15 cellular contexts compared by ENCODE assay signal in genomic region chr3:187019542-187020072, GRCh38.
DNase-seq lines count a peak whose midpoint lies in the region; ATAC-seq and TF ChIP-seq lines count a peak whose summit lies in the region.
"Had no signal": no experiment of that assay in that cellular context is flagged by ENCODE, and none has a peak within 500 bp of the region (broad histone marks: within the 10 kb centered on the region; RNA-seq: fewer than 3 reads in every experiment).

No MANE protein-coding gene starts in this region.

- H4K20me1 ChIP-seq in osteoblast (ENCODE audit: insufficient read depth, low read length) = no peaks in the 10 kb centered on the region

- H3K79me2 ChIP-seq in osteoblast (ENCODE audit: insufficient read depth, low read length) = no peaks in the 10 kb centered on the region

- H3K27me3 ChIP-seq in osteoblast (ENCODE audit: insufficient read depth, low read length) = no peaks in the 10 kb centered on the region

- H3K36me3 Mint-ChIP-seq in T-helper 2 cell treated with Interferon-gamma antibody and Interleukin-4, amounts not matched to agents 5 μg/mL and 100 μg/mL, for 36 hours (ENCODE audit: low read depth) = peaks cover 58% of the 10 kb centered on the region
- peaks cover 24% of the 10 kb centered on the region for H3K36me3 Mint-ChIP-seq in activated CD4-positive, alpha-beta memory T cell treated with anti-CD3 and anti-CD28 coated beads for 36 hours
- H3K36me3 Mint-ChIP-seq in naive B cell = peaks cover 15 to 33% of the 10 kb centered on the region in 2 donors

- H3K4me2 ChIP-seq in osteoblast (ENCODE audit: insufficient read depth, low read length) = no peak overlapping the region

- DNase-seq in T-helper 2 cell treated with Interferon-gamma antibody and Interleukin-4, amounts not matched to agents 5 μg/mL and 100 μg/mL, for 36 hours (ENCODE audit: low spot score) = no peak
- no peak for DNase-seq in T-helper 2 cell
- no peak for DNase-seq in activated CD4-positive, alpha-beta memory T cell treated with anti-CD3 and anti-CD28 coated beads for 36 hours
- DNase-seq in naive B cell = no peak
- no peak for DNase-seq in osteoblast (ENCODE audit: insufficient read length, low spot score, missing footprints)
- DNase-seq in NCI-H2029 treated with DMSO at 0.1 percent for 48 hours (lab: John Stamatoyannopoulos, UW) = no peak
- DNase-seq: ACHN; activated CD4-positive, CD25-positive, alpha-beta regulatory T cell treated with anti-CD3 and anti-CD28 coated beads, Interleukin-2, amount 50 U/mL, for 72 hours; NCI-H446; Right ventricle myocardium superior; small intestine had no signal

- no peaks in the 10 kb centered on the region for H3K9me3 Mint-ChIP-seq in T-helper 2 cell treated with Interferon-gamma antibody and Interleukin-4, amounts not matched to agents 5 μg/mL and 100 μg/mL, for 36 hours
- peaks cover 5% of the 10 kb centered on the region for H3K9me3 Mint-ChIP-seq in activated CD4-positive, alpha-beta memory T cell treated with anti-CD3 and anti-CD28 coated beads for 36 hours
- peaks cover 0 to 5% (median 0%) of the 10 kb centered on the region in 7 donors for H3K9me3 Mint-ChIP-seq in naive B cell
- H3K9me3 Mint-ChIP-seq: neural crest cell, type B pancreatic cell had no signal

- no peaks in the 10 kb centered on the region for H3K4me1 ChIP-seq in osteoblast (ENCODE audit: insufficient read depth, low read length)

- CTCF ChIA-PET in activated CD4-positive, alpha-beta memory T cell treated with anti-CD3 and anti-CD28 coated beads for 36 hours (lab: Charles Lee) = interaction anchor here (1.3 kb wide), 1 partner anchor 47 kb away, joined by 3 read pairs; no protein-coding TSS in a partner anchor

- no peak overlapping the region for H2AFZ ChIP-seq in osteoblast (ENCODE audit: low read length)

- no peaks in the 10 kb centered on the region for H3K9me3 ChIP-seq in osteoblast (ENCODE audit: low read depth, low read length)

- peaks cover 50% of the 10 kb centered on the region for H3K4me1 Mint-ChIP-seq in T-helper 2 cell treated with Interferon-gamma antibody and Interleukin-4, amounts not matched to agents 5 μg/mL and 100 μg/mL, for 36 hours (ENCODE audit: low read depth)
- H3K4me1 Mint-ChIP-seq in activated CD4-positive, alpha-beta memory T cell treated with anti-CD3 and anti-CD28 coated beads for 36 hours (ENCODE audit: low read depth) = peaks cover 49% of the 10 kb centered on the region
- peaks cover 65 to 94% (median 89%) of the 10 kb centered on the region in 3 donors for H3K4me1 Mint-ChIP-seq in naive B cell
- H3K4me1 Mint-ChIP-seq: neural crest cell had no signal

- H3K4me3 Mint-ChIP-seq in T-helper 2 cell treated with Interferon-gamma antibody and Interleukin-4, amounts not matched to agents 5 μg/mL and 100 μg/mL, for 36 hours = peak overlapping the region; percentile 4
- H3K4me3 Mint-ChIP-seq in activated CD4-positive, alpha-beta memory T cell treated with anti-CD3 and anti-CD28 coated beads for 36 hours = no peak overlapping the region
- H3K4me3 Mint-ChIP-seq in naive B cell = peak overlapping the region; percentile 56 to 79 (median 64)
- H3K4me3 Mint-ChIP-seq: neural crest cell, type B pancreatic cell had no signal

- no peak for ATAC-seq in naive B cell (ENCODE audit: low read depth in 2 of 2)
- ATAC-seq in GM18520 (IDR thresholded peaks at IDR 0.05; ENCODE audit: unreplicated experiment) = no peak

- POLR2A ChIA-PET in activated CD4-positive, alpha-beta memory T cell treated with anti-CD3 and anti-CD28 coated beads for 36 hours (lab: Charles Lee) = interaction anchor here (0.6 kb wide), 1 partner anchor 344 kb away, joined by 3 read pairs; no protein-coding TSS in a partner anchor

- H3K27me3 Mint-ChIP-seq in T-helper 2 cell treated with Interferon-gamma antibody and Interleukin-4, amounts not matched to agents 5 μg/mL and 100 μg/mL, for 36 hours (ENCODE audit: low read depth) = no peaks in the 10 kb centered on the region
- H3K27me3 Mint-ChIP-seq in activated CD4-positive, alpha-beta memory T cell treated with anti-CD3 and anti-CD28 coated beads for 36 hours = no peaks in the 10 kb centered on the region
- H3K27me3 Mint-ChIP-seq in naive B cell = no peaks in the 10 kb centered on the region
- H3K27me3 Mint-ChIP-seq: type B pancreatic cell had no signal

- H3K27ac ChIP-seq in osteoblast (ENCODE audit: low read depth, low read length) = no peak overlapping the region

- H3K4me3 ChIP-seq in GM12875 (ENCODE audit: low read depth, low read length) (peak overlapping the region; percentile 5), osteoblast (ENCODE audit: insufficient read depth, low read length) (no peak overlapping the region)

- no peaks in the 10 kb centered on the region for H3K36me3 ChIP-seq in osteoblast (ENCODE audit: insufficient read depth, low read length)

- H3K27ac Mint-ChIP-seq in T-helper 2 cell treated with Interferon-gamma antibody and Interleukin-4, amounts not matched to agents 5 μg/mL and 100 μg/mL, for 36 hours = peak overlapping the region; percentile 81
- H3K27ac Mint-ChIP-seq in activated CD4-positive, alpha-beta memory T cell treated with anti-CD3 and anti-CD28 coated beads for 36 hours = peak overlapping the region; percentile 38
- H3K27ac Mint-ChIP-seq in naive B cell = peak overlapping the region; percentile 72 to 99 (median 94)
- H3K27ac Mint-ChIP-seq: type B pancreatic cell had no signal

- intact Hi-C loops in activated CD4-positive, alpha-beta memory T cell treated with anti-CD3 and anti-CD28 coated beads for 36 hours (cut with micrococcal nuclease) = loop anchor here (10.0 kb wide), 1 partner anchor 1085 kb away; the partner anchor contains the start of gene TRA2B

- TF ChIP-seq CTCF in GM12875 (IDR thresholded peaks at IDR 0.05; ENCODE audit: borderline replicate concordance, insufficient read depth, low read depth, low read length) (0 out of 2 replicates have a peak, but pooled peaks have one; percentile 8), osteoblast (IDR thresholded peaks at IDR 0.05; ENCODE audit: extremely low read depth, low read depth, low read length) (no peak)

Comparison
In these comparisons a context has a peak if more than half of its experiments do, and no peak if none do; other contexts are left out.
1. H3K27ac Mint-ChIP-seq: peak in every context shown above with its lines; median percentile 94 in naive B cell; 81 in T-helper 2 cell treated with Interferon-gamma antibody and Interleukin-4, amounts not matched to agents 5 μg/mL and 100 μg/mL, for 36 hours; 38 in activated CD4-positive, alpha-beta memory T cell treated with anti-CD3 and anti-CD28 coated beads for 36 hours.